ENCODE assay signal across 13 cellular contexts in genomic region chr12:6822461-6823135, GRCh38. TPM values are rescaled to one million over a fixed set of nuclear protein-coding genes. Genes with fewer than 3 reads are reported as not detected.
A peak's percentile ranks its signal among the peaks of the same experiment; 100 is the strongest.
DNase-seq lines count a peak whose midpoint lies in the region; ATAC-seq, FAIRE-seq and TF ChIP-seq lines count a peak whose summit lies in the region.
"Had no signal": no experiment of that assay in that cellular context is flagged by ENCODE, and none has a peak within 500 bp of the region (broad histone marks: within the 10 kb centered on the region; RNA-seq: fewer than 3 reads in every experiment).

No MANE protein-coding gene starts in this region.

- H3K27me3 Mint-ChIP-seq in CD4-positive, alpha-beta memory T cell, result peaks cover 5 to 18% of the 10 kb centered on the region in 2 donors

- intact Hi-C loops in HepG2 (cut with micrococcal nuclease; ENCODE audit: unreplicated experiment), result loop anchor here (10.0 kb wide), 1 partner anchor 208 kb away; no protein-coding TSS in a partner anchor
- intact Hi-C loops in right lobe of liver (cut with DNase I), result no loop called here
- intact Hi-C loops in CD4-positive, alpha-beta memory T cell (cut with micrococcal nuclease), result loop anchor here (10.0 kb wide), 1 partner anchor 258 kb away; the partner anchor contains the start of gene NOP2
- intact Hi-C loops in tibial artery (cut with DNase I; ENCODE audit: low total_unique reads), result no loop called here

- ATAC-seq in HepG2 (no peak), right lobe of liver (no peak), HG02763 (IDR thresholded peaks at IDR 0.05; ENCODE audit: unreplicated experiment) (no peak)

- no peaks in the 10 kb centered on the region for H3K9me3 Mint-ChIP-seq in CD4-positive, alpha-beta memory T cell

- no peak for TF ChIP-seq POLR2A in HepG2 (IDR thresholded peaks at IDR 0.05; ENCODE audit: insufficient read depth in 1 of 2, low read depth in 2 of 2, low read length in 2 of 2)
- no peak for TF ChIP-seq POLR2A in right lobe of liver (IDR thresholded peaks at IDR 0.05)

- TF ChIP-seq CTCF in HepG2 (CRISPR knock-in tag; IDR thresholded peaks at IDR 0.05) (no peak), right lobe of liver (IDR thresholded peaks at IDR 0.05) (no peak), coronary artery (IDR thresholded peaks at IDR 0.05) (no peak), tibial artery (IDR thresholded peaks at IDR 0.05) (no peak)

- H3K9me3 ChIP-seq in HepG2 (ENCODE audit: low read length), result no peaks in the 10 kb centered on the region
- no peaks in the 10 kb centered on the region for H3K9me3 ChIP-seq in right lobe of liver
- no peaks in the 10 kb centered on the region for H3K9me3 ChIP-seq in mesodermal cell (ENCODE audit: control insufficient read depth, low read length)
- H3K9me3 ChIP-seq in CD4-positive, alpha-beta memory T cell (ENCODE audit: control insufficient read depth in 1 of 2, low read length in 2 of 2), result no peaks in the 10 kb centered on the region
- H3K9me3 ChIP-seq in tibial artery, result no peaks in the 10 kb centered on the region
- H3K9me3 ChIP-seq: testis had no signal

- no peak overlapping the region for H2AFZ ChIP-seq in HepG2 (ENCODE audit: low read length)

- H3K79me2 ChIP-seq in HepG2 (ENCODE audit: insufficient read depth, low read length), result no peaks in the 10 kb centered on the region

- peaks cover 19 to 48% (median 24%) of the 10 kb centered on the region in 4 donors for H3K4me1 Mint-ChIP-seq in CD4-positive, alpha-beta memory T cell

- no peak overlapping the region for H3K9ac ChIP-seq in HepG2 (ENCODE audit: insufficient read depth, low read depth, low read length)

- no peak for FAIRE-seq in HepG2 (lab: Jason Lieb, UNC)

- no peaks in the 10 kb centered on the region for H3K36me3 ChIP-seq in HepG2 (replicated peaks in 1 of 2; ENCODE audit: control insufficient read depth in 1 of 2, insufficient read depth in 2 of 2, low read length in 2 of 2)
- no peaks in the 10 kb centered on the region for H3K36me3 ChIP-seq in right lobe of liver
- H3K36me3 ChIP-seq in mesodermal cell (ENCODE audit: control insufficient read depth, insufficient read depth, low read length), result peaks cover 14% of the 10 kb centered on the region
- peaks cover 25% of the 10 kb centered on the region for H3K36me3 ChIP-seq in CD4-positive, alpha-beta memory T cell (ENCODE audit: insufficient read depth, low read length)
- no peaks in the 10 kb centered on the region for H3K36me3 ChIP-seq in tibial artery

- POLR2A ChIA-PET in HepG2 (lab: Yijun Ruan, JAX), result interaction anchor here (1.0 to 2.0 kb wide), 2 partner anchors 69 kb away, joined by 6 to 13 read pairs; partner anchors contain the start of gene MLF2
- POLR2A ChIA-PET in CD4-positive, alpha-beta memory T cell (lab: Charles Lee; ENCODE audit: partially characterized antibody), result interaction anchor here (1.3 to 6.5 kb wide), 6 partner anchors 12 to 99 kb away, joined by 4 to 48 read pairs (median 12); partner anchors contain the start of genes CD4, COPS7A and MLF2

- H3K27me3 ChIP-seq in HepG2 (ENCODE audit: control insufficient read depth in 1 of 2, insufficient read depth in 2 of 2, low read length in 2 of 2) (peaks cover 5 to 24% of the 10 kb centered on the region in 2 experiments; a peak in 4 of 5 replicates), right lobe of liver (no peaks in the 10 kb centered on the region), tibial artery (peaks cover 0 to 65% of the 10 kb centered on the region in 2 donors)
- H3K27me3 ChIP-seq in CD4-positive, alpha-beta memory T cell (ENCODE audit: insufficient read depth, low read length), result peaks cover 3% of the 10 kb centered on the region
- H3K27me3 ChIP-seq: testis had no signal

- no peak for TF ChIP-seq RAD21 in HepG2 (CRISPR knock-in tag; IDR thresholded peaks at IDR 0.05)

- H3K4me2 ChIP-seq in HepG2 (ENCODE audit: low read depth, low read length), result no peak overlapping the region

- in situ Hi-C loops in HepG2 (cut with HindIII; ENCODE audit: extremely low pct_ligation_motif_present, low pct_unique_long_range_greater_than_20kb), result no loop called here

- DNase-seq in HepG2 (ENCODE audit: low spot score) (no peak), right lobe of liver (no peak), coronary artery (ENCODE audit: low spot score) (no peak), tibial artery (no peak)
- no peak for DNase-seq in NK-92 treated with Interleukin-12 subunit alpha and Interleukin-12 subunit beta, amount 100 ng/mL, for 24 hours (lab: John Stamatoyannopoulos, UW)
- DNase-seq in CD4-positive, alpha-beta memory T cell, result no peak
- DNase-seq: activated CD8-positive, alpha-beta T cell treated with anti-CD3 and anti-CD28 coated beads, Interleukin-2, amount 10 ng/mL, durations not matched to agents 7 days and 5 days; GF-D8; testis had no signal

- H3K4me3 Mint-ChIP-seq in CD4-positive, alpha-beta memory T cell, result peak overlapping the region in 3 of 8 donors; percentile 17 to 64 (median 29)
- H3K4me3 Mint-ChIP-seq: activated CD8-positive, alpha-beta T cell treated with anti-CD3 and anti-CD28 coated beads, Interleukin-2, amount 10 ng/mL, durations not matched to agents 7 days and 5 days; B cell had no signal

- H3K27ac Mint-ChIP-seq in CD4-positive, alpha-beta memory T cell, result peak overlapping the region in 1 of 7 donors; percentile 17
- H3K27ac Mint-ChIP-seq: activated CD8-positive, alpha-beta T cell treated with anti-CD3 and anti-CD28 coated beads, Interleukin-2, amount 10 ng/mL, durations not matched to agents 7 days and 5 days; B cell had no signal

- no TSS peak for BruUV-seq in HepG2 (replicated peaks; lab: Mats Ljungman, UMichigan)

- peaks cover 42% of the 10 kb centered on the region for H3K4me1 ChIP-seq in HepG2 (ENCODE audit: insufficient read depth, low read length)
- peaks cover 0 to 5% (median 0%) of the 10 kb centered on the region in 4 donors for H3K4me1 ChIP-seq in right lobe of liver
- H3K4me1 ChIP-seq in mesodermal cell (ENCODE audit: control insufficient read depth, insufficient read depth, low read length, poor library complexity, severe bottlenecking), result peaks cover 48% of the 10 kb centered on the region
- peaks cover 28% of the 10 kb centered on the region for H3K4me1 ChIP-seq in CD4-positive, alpha-beta memory T cell (ENCODE audit: insufficient read depth, low read length)
- peaks cover 0 to 35% (median 29%) of the 10 kb centered on the region in 4 donors for H3K4me1 ChIP-seq in tibial artery

- CTCF ChIA-PET in HepG2 (lab: Yijun Ruan, JAX; ENCODE audit: low intra/inter-chr PET ratio, low total read pairs), result no interaction called here
- CTCF ChIA-PET in CD4-positive, alpha-beta memory T cell (lab: Charles Lee; ENCODE audit: partially characterized antibody), result interaction anchor here (1.7 to 18.9 kb wide), 5 partner anchors 11 to 67 kb away, joined by 9 to 303 read pairs (median 56); partner anchors contain the start of genes CD4, LAG3, MLF2 and PTMS

- TF ChIP-seq EP300 in HepG2 (IDR thresholded peaks at IDR 0.05; ENCODE audit: low read depth in 2 of 2, low read length in 2 of 2) (no peak), HepG2 (CRISPR knock-in tag; IDR thresholded peaks at IDR 0.05; ENCODE audit: borderline replicate concordance) (no peak)

- H4K20me1 ChIP-seq in HepG2 (ENCODE audit: insufficient read depth, low read length), result no peaks in the 10 kb centered on the region

- H3K27ac ChIP-seq in HepG2 (ENCODE audit: extremely low read length, insufficient read depth, low read length) (no peak overlapping the region), right lobe of liver (no peak overlapping the region), coronary artery (no peak overlapping the region), mesodermal cell (ENCODE audit: low read depth, low read length, severe bottlenecking) (no peak overlapping the region), tibial artery (no peak overlapping the region)
- H3K27ac ChIP-seq in CD4-positive, alpha-beta memory T cell (ENCODE audit: low read depth, low read length), result no peak overlapping the region
- H3K27ac ChIP-seq: epithelial cell of prostate had no signal

- peaks cover 19 to 24% of the 10 kb centered on the region in 2 donors for H3K36me3 Mint-ChIP-seq in CD4-positive, alpha-beta memory T cell

- WGBS in HepG2 (ENCODE audit: low lambda C conversion rate), result 71% methylated on average over 7 of the region's 7 CpGs
- 62% methylated on average over 7 of the region's 7 CpGs for WGBS in right lobe of liver (ENCODE audit: insufficient coverage, low coverage, low lambda C conversion rate, missing lambda C conversion rate)
- 30 to 41% methylated on average over 2 to 4 of the region's 7 CpGs for WGBS in mesodermal cell (ENCODE audit: insufficient coverage in 2 of 2), 2 experiments

- no peak overlapping the region for H3K4me3 ChIP-seq in HepG2 (replicated peaks in 1 of 3; ENCODE audit: insufficient read depth in 1 of 3, low read depth in 2 of 3, low read length in 3 of 3)
- H3K4me3 ChIP-seq in right lobe of liver, result no peak overlapping the region
- H3K4me3 ChIP-seq in coronary artery, result peak overlapping the region; percentile 78
- peak overlapping the region; percentile 40 for H3K4me3 ChIP-seq in mesodermal cell (ENCODE audit: extremely low read depth, insufficient read depth, low read length, poor library complexity, severe bottlenecking)
- no peak overlapping the region for H3K4me3 ChIP-seq in CD4-positive, alpha-beta memory T cell (ENCODE audit: low read length in 2 of 2)
- no peak overlapping the region for H3K4me3 ChIP-seq in tibial artery

RNA-seq across cellular contexts. Expression of gene GPR162, which starts 1.0 kb away (rescaled TPM):
- total RNA-seq in HepG2 (2016; rRNA removed; fragmentation: Illumina TruSeq; extraction: Trizol), result not detected in 2 replicates
- not detected in 2 replicates for total RNA-seq in HepG2 (2016; cell fraction: cytosol; rRNA removed; fragmentation: Illumina TruSeq; extraction: Trizol; ENCODE audit: low read depth)
- not detected in 2 replicates for total RNA-seq in HepG2 (2016; cell fraction: insoluble cytoplasmic fraction; rRNA removed; fragmentation: Illumina TruSeq; extraction: Trizol)
- total RNA-seq in HepG2 (2016; cell fraction: membrane; rRNA removed; fragmentation: Illumina TruSeq; extraction: Trizol), result not detected in 2 replicates
- total RNA-seq in HepG2 (2016; cell fraction: nucleus; rRNA removed; fragmentation: Illumina TruSeq; extraction: Trizol), result not detected in 2 replicates
- polyA plus RNA-seq in HepG2 (2011; rRNA removed), result 0.08 and 0.10 TPM in 2 replicates
- polyA plus RNA-seq in HepG2 (2011; cell fraction: cytosol; rRNA removed), result 0.05 and 0.08 TPM in 2 replicates
- 0.34 and 0.66 TPM in 2 replicates for polyA plus RNA-seq in HepG2 (2011; cell fraction: nucleus; rRNA removed)
- polyA plus RNA-seq in HepG2 (2012), result 0.51 and 0.78 TPM in 2 replicates
- not detected in 2 replicates for polyA plus RNA-seq in HepG2 (2016; cell fraction: cytosol; fragmentation: Illumina TruSeq; extraction: Trizol; ENCODE audit: low read depth)
- polyA plus RNA-seq in HepG2 (2016; cell fraction: insoluble cytoplasmic fraction; fragmentation: Illumina TruSeq; extraction: Trizol; ENCODE audit: low read depth), result not detected in 2 replicates
- polyA plus RNA-seq in HepG2 (2016; cell fraction: membrane; fragmentation: Illumina TruSeq; extraction: Trizol; ENCODE audit: low read depth), result not detected in 2 replicates
- polyA plus RNA-seq in HepG2 (2016; cell fraction: nucleus; fragmentation: Illumina TruSeq; extraction: Trizol; ENCODE audit: insufficient read depth, low read depth), result not detected in 2 replicates
- not detected in 2 replicates for polyA minus RNA-seq in HepG2 (2011; rRNA and poly(A)+ RNA removed; ENCODE audit: low replicate concordance)
- polyA minus RNA-seq in HepG2 (2011; cell fraction: cytosol; rRNA and poly(A)+ RNA removed), result not detected in 2 replicates
- polyA minus RNA-seq in HepG2 (2011; cell fraction: nucleus; rRNA and poly(A)+ RNA removed), result not detected in 2 replicates
- 1 to 10 TPM in 4 of 6 experiments, under 1 TPM in 2; 0.37 to 3.1 (median 2.1) TPM for total RNA-seq in right lobe of liver
- 26.1 TPM for polyA plus RNA-seq in mesodermal cell (2013, experiment 1 of 2)
- 22.3 TPM for polyA plus RNA-seq in mesodermal cell (2013, experiment 2 of 2)
- total RNA-seq in CD4-positive, alpha-beta memory T cell, result under 1 TPM in 1 of 2 experiments, not detected in 1; 0.32 TPM
- polyA plus RNA-seq in CD4-positive, alpha-beta memory T cell, result not detected
- total RNA-seq: B cell had no signal

RNA-seq across cellular contexts. Expression of gene P3H3, which starts 5.6 kb away (rescaled TPM):
- total RNA-seq in HepG2 (2016; rRNA removed; fragmentation: Illumina TruSeq; extraction: Trizol) (7.9 and 20.5 TPM in 2 replicates), right lobe of liver (1 to 10 TPM in 5 of 6 experiments, under 1 TPM in 1; 0.98 to 2.1 (median 1.5) TPM)
- 14.4 and 19.9 TPM in 2 replicates for total RNA-seq in HepG2 (2016; cell fraction: cytosol; rRNA removed; fragmentation: Illumina TruSeq; extraction: Trizol; ENCODE audit: low read depth)
- total RNA-seq in HepG2 (2016; cell fraction: insoluble cytoplasmic fraction; rRNA removed; fragmentation: Illumina TruSeq; extraction: Trizol), result 6.3 and 20.7 TPM in 2 replicates
- 5.4 and 5.7 TPM in 2 replicates for total RNA-seq in HepG2 (2016; cell fraction: membrane; rRNA removed; fragmentation: Illumina TruSeq; extraction: Trizol)
- 23.7 and 28.0 TPM in 2 replicates for total RNA-seq in HepG2 (2016; cell fraction: nucleus; rRNA removed; fragmentation: Illumina TruSeq; extraction: Trizol)
- 20.1 and 21.1 TPM in 2 replicates for polyA plus RNA-seq in HepG2 (2011; rRNA removed)
- 12.3 and 21.8 TPM in 2 replicates for polyA plus RNA-seq in HepG2 (2011; cell fraction: cytosol; rRNA removed)
- polyA plus RNA-seq in HepG2 (2011; cell fraction: nucleus; rRNA removed), result 72.0 and 79.4 TPM in 2 replicates
- 20.2 and 27.2 TPM in 2 replicates for polyA plus RNA-seq in HepG2 (2012)
- 1.8 and 2.1 TPM in 2 replicates for polyA plus RNA-seq in HepG2 (2016; cell fraction: cytosol; fragmentation: Illumina TruSeq; extraction: Trizol; ENCODE audit: low read depth)
- polyA plus RNA-seq in HepG2 (2016; cell fraction: insoluble cytoplasmic fraction; fragmentation: Illumina TruSeq; extraction: Trizol; ENCODE audit: low read depth), result 8.0 and 10.2 TPM in 2 replicates
- 3.0 and 3.3 TPM in 2 replicates for polyA plus RNA-seq in HepG2 (2016; cell fraction: membrane; fragmentation: Illumina TruSeq; extraction: Trizol; ENCODE audit: low read depth)
- 52.6 and 56.5 TPM in 2 replicates for polyA plus RNA-seq in HepG2 (2016; cell fraction: nucleus; fragmentation: Illumina TruSeq; extraction: Trizol; ENCODE audit: insufficient read depth, low read depth)
- 0.12 and 24.7 TPM in 2 replicates for polyA minus RNA-seq in HepG2 (2011; rRNA and poly(A)+ RNA removed; ENCODE audit: low replicate concordance)
- 10.2 and 13.7 TPM in 2 replicates for polyA minus RNA-seq in HepG2 (2011; cell fraction: cytosol; rRNA and poly(A)+ RNA removed)
- polyA minus RNA-seq in HepG2 (2011; cell fraction: nucleus; rRNA and poly(A)+ RNA removed), result 19.1 and 20.3 TPM in 2 replicates
- polyA plus RNA-seq in mesodermal cell (2013, experiment 1 of 2), result 66.2 TPM
- polyA plus RNA-seq in mesodermal cell (2013, experiment 2 of 2), result 55.7 TPM
- total RNA-seq in CD4-positive, alpha-beta memory T cell, result 10 to 100 TPM; 11.2 to 11.8 TPM
- polyA plus RNA-seq in CD4-positive, alpha-beta memory T cell, result 1 to 10 TPM in 1 of 2 donors, under 1 TPM in 1; 0.72 to 1.2 TPM
- total RNA-seq: B cell had no signal

RNA-seq across cellular contexts. Expression of gene GNB3, which starts 18.1 kb away (rescaled TPM):
- 0.17 and 1.3 TPM in 2 replicates for total RNA-seq in HepG2 (2016; rRNA removed; fragmentation: Illumina TruSeq; extraction: Trizol)
- total RNA-seq in HepG2 (2016; cell fraction: cytosol; rRNA removed; fragmentation: Illumina TruSeq; extraction: Trizol; ENCODE audit: low read depth), result 0.26 and 0.30 TPM in 2 replicates
- total RNA-seq in HepG2 (2016; cell fraction: insoluble cytoplasmic fraction; rRNA removed; fragmentation: Illumina TruSeq; extraction: Trizol), result 0.15 and 0.84 TPM in 2 replicates
- total RNA-seq in HepG2 (2016; cell fraction: membrane; rRNA removed; fragmentation: Illumina TruSeq; extraction: Trizol), result 0.14 and 0.46 TPM in 2 replicates
- 0.84 and 2.6 TPM in 2 replicates for total RNA-seq in HepG2 (2016; cell fraction: nucleus; rRNA removed; fragmentation: Illumina TruSeq; extraction: Trizol)
- 3.6 and 3.8 TPM in 2 replicates for polyA plus RNA-seq in HepG2 (2011; rRNA removed)
- 0.58 and 1.0 TPM in 2 replicates for polyA plus RNA-seq in HepG2 (2011; cell fraction: cytosol; rRNA removed)
- polyA plus RNA-seq in HepG2 (2011; cell fraction: nucleus; rRNA removed), result 31.0 and 48.1 TPM in 2 replicates
- 1.9 and 2.1 TPM in 2 replicates for polyA plus RNA-seq in HepG2 (2012)
- 0.17 and 0.24 TPM in 2 replicates for polyA plus RNA-seq in HepG2 (2016; cell fraction: cytosol; fragmentation: Illumina TruSeq; extraction: Trizol; ENCODE audit: low read depth)
- polyA plus RNA-seq in HepG2 (2016; cell fraction: insoluble cytoplasmic fraction; fragmentation: Illumina TruSeq; extraction: Trizol; ENCODE audit: low read depth), result 0.56 and 0.57 TPM in 2 replicates
- 0.18 and 0.34 TPM in 2 replicates for polyA plus RNA-seq in HepG2 (2016; cell fraction: membrane; fragmentation: Illumina TruSeq; extraction: Trizol; ENCODE audit: low read depth)
- 9.0 and 13.6 TPM in 2 replicates for polyA plus RNA-seq in HepG2 (2016; cell fraction: nucleus; fragmentation: Illumina TruSeq; extraction: Trizol; ENCODE audit: insufficient read depth, low read depth)
- polyA minus RNA-seq in HepG2 (2011; rRNA and poly(A)+ RNA removed; ENCODE audit: low replicate concordance), result 0.07 and 2.9 TPM in 2 replicates
- not detected in 2 replicates for polyA minus RNA-seq in HepG2 (2011; cell fraction: cytosol; rRNA and poly(A)+ RNA removed)
- 8.1 and 8.2 TPM in 2 replicates for polyA minus RNA-seq in HepG2 (2011; cell fraction: nucleus; rRNA and poly(A)+ RNA removed)
- total RNA-seq in right lobe of liver, result under 1 TPM in 4 of 6 experiments, not detected in 2; 0.17 to 0.51 (median 0.43) TPM
- polyA plus RNA-seq in mesodermal cell (2013, experiment 1 of 2), result 11.8 TPM
- polyA plus RNA-seq in mesodermal cell (2013, experiment 2 of 2), result 10.8 TPM
- 1 to 10 TPM; 5.1 to 5.2 TPM for total RNA-seq in CD4-positive, alpha-beta memory T cell
- polyA plus RNA-seq in CD4-positive, alpha-beta memory T cell, result not detected

RNA-seq across cellular contexts. Expression of gene CDCA3, which starts 28.5 kb away (rescaled TPM):
- total RNA-seq in HepG2 (2016; rRNA removed; fragmentation: Illumina TruSeq; extraction: Trizol), result 51.9 and 56.5 TPM in 2 replicates
- 18.2 and 19.1 TPM in 2 replicates for total RNA-seq in HepG2 (2016; cell fraction: cytosol; rRNA removed; fragmentation: Illumina TruSeq; extraction: Trizol; ENCODE audit: low read depth)
- total RNA-seq in HepG2 (2016; cell fraction: insoluble cytoplasmic fraction; rRNA removed; fragmentation: Illumina TruSeq; extraction: Trizol), result 50.0 and 55.6 TPM in 2 replicates
- total RNA-seq in HepG2 (2016; cell fraction: membrane; rRNA removed; fragmentation: Illumina TruSeq; extraction: Trizol), result 20.4 and 21.6 TPM in 2 replicates
- 31.7 and 43.0 TPM in 2 replicates for total RNA-seq in HepG2 (2016; cell fraction: nucleus; rRNA removed; fragmentation: Illumina TruSeq; extraction: Trizol)
- polyA plus RNA-seq in HepG2 (2011; rRNA removed), result 21.8 and 32.7 TPM in 2 replicates
- 13.5 and 33.7 TPM in 2 replicates for polyA plus RNA-seq in HepG2 (2011; cell fraction: cytosol; rRNA removed)
- polyA plus RNA-seq in HepG2 (2011; cell fraction: nucleus; rRNA removed), result 64.2 and 90.2 TPM in 2 replicates
- polyA plus RNA-seq in HepG2 (2012), result 11.7 and 21.3 TPM in 2 replicates
- 16.4 and 16.7 TPM in 2 replicates for polyA plus RNA-seq in HepG2 (2016; cell fraction: cytosol; fragmentation: Illumina TruSeq; extraction: Trizol; ENCODE audit: low read depth)
- 57.9 and 60.0 TPM in 2 replicates for polyA plus RNA-seq in HepG2 (2016; cell fraction: insoluble cytoplasmic fraction; fragmentation: Illumina TruSeq; extraction: Trizol; ENCODE audit: low read depth)
- 15.5 and 16.6 TPM in 2 replicates for polyA plus RNA-seq in HepG2 (2016; cell fraction: membrane; fragmentation: Illumina TruSeq; extraction: Trizol; ENCODE audit: low read depth)
- polyA plus RNA-seq in HepG2 (2016; cell fraction: nucleus; fragmentation: Illumina TruSeq; extraction: Trizol; ENCODE audit: insufficient read depth, low read depth), result 101 and 114 TPM in 2 replicates
- 37.9 and 93.4 TPM in 2 replicates for polyA minus RNA-seq in HepG2 (2011; rRNA and poly(A)+ RNA removed; ENCODE audit: low replicate concordance)
- polyA minus RNA-seq in HepG2 (2011; cell fraction: cytosol; rRNA and poly(A)+ RNA removed), result 13.8 and 22.5 TPM in 2 replicates
- 19.8 and 31.5 TPM in 2 replicates for polyA minus RNA-seq in HepG2 (2011; cell fraction: nucleus; rRNA and poly(A)+ RNA removed)
- total RNA-seq in right lobe of liver, result 1 to 10 TPM in 4 of 6 experiments, under 1 TPM in 2; 0.62 to 1.7 (median 1.3) TPM
- 53.9 TPM for polyA plus RNA-seq in mesodermal cell (2013, experiment 1 of 2)
- polyA plus RNA-seq in mesodermal cell (2013, experiment 2 of 2), result 56.1 TPM
- 1 to 10 TPM; 1.3 to 2.0 TPM for total RNA-seq in CD4-positive, alpha-beta memory T cell
- polyA plus RNA-seq in CD4-positive, alpha-beta memory T cell, result under 1 TPM; 0.09 to 0.39 TPM

RNA-seq across cellular contexts. Expression of gene USP5, which starts 29.4 kb away (rescaled TPM):
- 53.4 and 56.0 TPM in 2 replicates for total RNA-seq in HepG2 (2016; rRNA removed; fragmentation: Illumina TruSeq; extraction: Trizol)
- 5.2 and 5.4 TPM in 2 replicates for total RNA-seq in HepG2 (2016; cell fraction: cytosol; rRNA removed; fragmentation: Illumina TruSeq; extraction: Trizol; ENCODE audit: low read depth)
- total RNA-seq in HepG2 (2016; cell fraction: insoluble cytoplasmic fraction; rRNA removed; fragmentation: Illumina TruSeq; extraction: Trizol), result 45.2 and 58.2 TPM in 2 replicates
- total RNA-seq in HepG2 (2016; cell fraction: membrane; rRNA removed; fragmentation: Illumina TruSeq; extraction: Trizol), result 10.8 and 12.8 TPM in 2 replicates
- 32.6 and 33.8 TPM in 2 replicates for total RNA-seq in HepG2 (2016; cell fraction: nucleus; rRNA removed; fragmentation: Illumina TruSeq; extraction: Trizol)
- 39.6 and 42.8 TPM in 2 replicates for polyA plus RNA-seq in HepG2 (2011; rRNA removed)
- 27.0 and 32.1 TPM in 2 replicates for polyA plus RNA-seq in HepG2 (2011; cell fraction: cytosol; rRNA removed)
- polyA plus RNA-seq in HepG2 (2011; cell fraction: nucleus; rRNA removed), result 68.8 and 89.3 TPM in 2 replicates
- 27.9 and 33.1 TPM in 2 replicates for polyA plus RNA-seq in HepG2 (2012)
- polyA plus RNA-seq in HepG2 (2016; cell fraction: cytosol; fragmentation: Illumina TruSeq; extraction: Trizol; ENCODE audit: low read depth), result 4.2 and 4.5 TPM in 2 replicates
- polyA plus RNA-seq in HepG2 (2016; cell fraction: insoluble cytoplasmic fraction; fragmentation: Illumina TruSeq; extraction: Trizol; ENCODE audit: low read depth), result 34.9 and 45.9 TPM in 2 replicates
- 7.6 and 9.6 TPM in 2 replicates for polyA plus RNA-seq in HepG2 (2016; cell fraction: membrane; fragmentation: Illumina TruSeq; extraction: Trizol; ENCODE audit: low read depth)
- polyA plus RNA-seq in HepG2 (2016; cell fraction: nucleus; fragmentation: Illumina TruSeq; extraction: Trizol; ENCODE audit: insufficient read depth, low read depth), result 58.8 and 61.0 TPM in 2 replicates
- 91.2 and 159 TPM in 2 replicates for polyA minus RNA-seq in HepG2 (2011; rRNA and poly(A)+ RNA removed; ENCODE audit: low replicate concordance)
- polyA minus RNA-seq in HepG2 (2011; cell fraction: cytosol; rRNA and poly(A)+ RNA removed), result 29.6 and 30.0 TPM in 2 replicates
- polyA minus RNA-seq in HepG2 (2011; cell fraction: nucleus; rRNA and poly(A)+ RNA removed), result 21.5 and 25.2 TPM in 2 replicates
- 10 to 100 TPM; 38.2 to 59.5 (median 42.6) TPM for total RNA-seq in right lobe of liver
- polyA plus RNA-seq in mesodermal cell (2013, experiment 1 of 2), result 70.2 TPM
- polyA plus RNA-seq in mesodermal cell (2013, experiment 2 of 2), result 59.6 TPM
- total RNA-seq in CD4-positive, alpha-beta memory T cell, result 10 to 100 TPM; 65.2 to 69.3 TPM
- polyA plus RNA-seq in CD4-positive, alpha-beta memory T cell, result 10 to 100 TPM; 53.9 to 73.0 TPM

Comparison
In these comparisons a context has a peak if more than half of its experiments do, and no peak if none do; other contexts are left out.
1. intact Hi-C loops: an anchor here in HepG2 (10.0 kb wide) and CD4-positive, alpha-beta memory T cell (10.0 kb wide); none called in right lobe of liver and tibial artery.
2. H3K4me3 ChIP-seq: peak in coronary artery (single experiment) and mesodermal cell (single experiment); none in HepG2 (0 of 3), right lobe of liver (0 of 3), CD4-positive, alpha-beta memory T cell (0 of 2) and tibial artery (0 of 2).